21 cellular contexts compared by ENCODE assay signal in genomic region chr2:241495172-241496002, GRCh38. TPM values are rescaled to one million over a fixed set of nuclear protein-coding genes. Genes with fewer than 3 reads are reported as not detected.
DNase-seq lines count a peak whose midpoint lies in the region; ATAC-seq, FAIRE-seq and TF ChIP-seq lines count a peak whose summit lies in the region.
"Had no signal": no experiment of that assay in that cellular context is flagged by ENCODE, and none has a peak within 500 bp of the region (broad histone marks: within the 10 kb centered on the region; RNA-seq: fewer than 3 reads in every experiment).

No MANE protein-coding gene starts in this region.

- H3K4me1 Mint-ChIP-seq in nephron progenitor cell = peaks cover 6% of the 10 kb centered on the region

- no peaks in the 10 kb centered on the region for H3K27me3 ChIP-seq in left ventricle myocardium inferior (ENCODE audit: low read depth)
- H3K27me3 ChIP-seq in K562 (ENCODE audit: control insufficient read depth in 2 of 2, insufficient read depth in 2 of 2, low read length in 2 of 2) = no peaks in the 10 kb centered on the region
- H3K27me3 ChIP-seq in upper lobe of right lung = no peaks in the 10 kb centered on the region
- H3K27me3 ChIP-seq: BLaER1, MG63 had no signal

- no peak for ATAC-seq in Right ventricle myocardium inferior
- no peak for ATAC-seq in K562
- no peak for ATAC-seq in upper lobe of right lung
- ATAC-seq: Panc1 had no signal

- H4K20me1 ChIP-seq in K562 (replicated peaks; ENCODE audit: control insufficient read depth, insufficient read depth, low read length) = no peaks in the 10 kb centered on the region

- no peak overlapping the region for H2AFZ ChIP-seq in K562 (ENCODE audit: low read depth, low read length)
- H2AFZ ChIP-seq: GM23248 had no signal

- peaks cover 7% of the 10 kb centered on the region for H3K36me3 Mint-ChIP-seq in nephron progenitor cell (ENCODE audit: low read depth)

- no peak for TF ChIP-seq EP300 in K562 (IDR thresholded peaks at IDR 0.05; ENCODE audit: low read length)

- TSS peak; percentile 23 for BruUV-seq in K562 (replicated peaks; lab: Mats Ljungman, UMichigan)

- TF ChIP-seq POLR2A in K562 (conservative IDR thresholded peaks at IDR 0.05) (no peak), H54 (IDR thresholded peaks at IDR 0.05; ENCODE audit: low read depth, low read length) (no peak)

- H3K4me1 ChIP-seq in left ventricle myocardium inferior (no peaks in the 10 kb centered on the region), K562 (replicated peaks in 1 of 2; ENCODE audit: control insufficient read depth in 2 of 2, insufficient read depth in 2 of 2, low read length in 2 of 2) (peaks cover 6 to 30% of the 10 kb centered on the region in 2 experiments; a peak in 4 of 5 replicates), upper lobe of right lung (no peaks in the 10 kb centered on the region)
- H3K4me1 ChIP-seq: HAP-1 had no signal

- CTCF ChIA-PET in K562 (lab: Yijun Ruan, JAX; ENCODE audit: low intra/inter-chr PET ratio) = no interaction called here

- POLR2A ChIA-PET in K562 (lab: Yijun Ruan, JAX) = interaction anchor here (0.6 kb wide), 1 partner anchor 9 kb away, joined by 3 read pairs; no protein-coding TSS in a partner anchor

- TF ChIP-seq RAD21 in K562 (CRISPR knock-in tag; conservative IDR thresholded peaks at IDR 0.05 in 1 of 2, IDR thresholded peaks at IDR 0.05 in 1 of 2) = no peak

- no peak overlapping the region for H3K27ac ChIP-seq in left ventricle myocardium inferior (replicated peaks)
- no peak overlapping the region for H3K27ac ChIP-seq in K562 (ENCODE audit: extremely low read depth, low read depth, low read length)
- no peak overlapping the region for H3K27ac ChIP-seq in upper lobe of right lung
- H3K27ac ChIP-seq: BLaER1, GM23248 had no signal

- no peaks in the 10 kb centered on the region for H3K27me3 Mint-ChIP-seq in nephron progenitor cell (ENCODE audit: low read depth, poor library complexity)
- H3K27me3 Mint-ChIP-seq: CD4-positive, CD25-positive, alpha-beta regulatory T cell had no signal

- H3K27ac Mint-ChIP-seq in nephron progenitor cell = peak overlapping the region; percentile 61
- H3K27ac Mint-ChIP-seq: CD4-positive, CD25-positive, alpha-beta regulatory T cell; HFFc6 had no signal

- FAIRE-seq in K562 (lab: Jason Lieb, UNC) (no peak), H54 (lab: Jason Lieb, UNC) (no peak)
- FAIRE-seq: HTR-8/SVneo had no signal

- in situ Hi-C loops in K562 (cut with MboI) = no loop called here

- no peaks in the 10 kb centered on the region for H3K9me3 ChIP-seq in left ventricle myocardium inferior (replicated peaks)
- no peaks in the 10 kb centered on the region for H3K9me3 ChIP-seq in K562 (replicated peaks; ENCODE audit: control insufficient read depth, insufficient read depth, low read depth, low read length)
- H3K9me3 ChIP-seq in upper lobe of right lung = no peaks in the 10 kb centered on the region
- H3K9me3 ChIP-seq: BLaER1, HAP-1, MG63, SK-N-SH had no signal

- TF ChIP-seq CTCF in left ventricle myocardium inferior (IDR thresholded peaks at IDR 0.05; ENCODE audit: borderline replicate concordance) (no peak), K562 (IDR thresholded peaks at IDR 0.05 in 2 of 3, conservative IDR thresholded peaks at IDR 0.05 in 1 of 3; ENCODE audit: insufficient read depth in 2 of 3, low read depth in 1 of 3, low read length in 3 of 3) (no peak), nephron progenitor cell (IDR thresholded peaks at IDR 0.05) (no peak), upper lobe of right lung (IDR thresholded peaks at IDR 0.05) (no peak)

- H3K4me3 Mint-ChIP-seq in nephron progenitor cell = no peak overlapping the region
- H3K4me3 Mint-ChIP-seq: CD4-positive, CD25-positive, alpha-beta regulatory T cell; HFFc6 had no signal

- H3K9me1 ChIP-seq in K562 (ENCODE audit: control insufficient read depth, insufficient read depth, low read length) = peaks cover 1% of the 10 kb centered on the region

- intact Hi-C loops in Right ventricle myocardium inferior (cut with DNase I) = no loop called here
- intact Hi-C loops in left ventricle myocardium inferior (cut with micrococcal nuclease) = no loop called here
- intact Hi-C loops in K562 (cut with micrococcal nuclease) = no loop called here
- intact Hi-C loops in upper lobe of right lung (cut with DNase I) = no loop called here

- no peaks in the 10 kb centered on the region; the same call in 2 of the 3 replicates for H3K79me2 ChIP-seq in K562 (ENCODE audit: control insufficient read depth, insufficient read depth, low read length)

- H3K4me3 ChIP-seq in left ventricle myocardium inferior (no peak overlapping the region), K562 (no peak overlapping the region), upper lobe of right lung (no peak overlapping the region)
- H3K4me3 ChIP-seq: BLaER1, GM23248, HAP-1, MG63 had no signal

- no peaks in the 10 kb centered on the region for H3K9me3 Mint-ChIP-seq in nephron progenitor cell
- H3K9me3 Mint-ChIP-seq: CD4-positive, CD25-positive, alpha-beta regulatory T cell; HFFc6 had no signal

- H3K9ac ChIP-seq in K562 (ENCODE audit: insufficient read depth in 1 of 2, low read depth in 2 of 2, low read length in 2 of 2) = no peak overlapping the region; a peak in 1 of 4 replicates
- H3K9ac ChIP-seq: BLaER1, GM23248, SK-N-SH had no signal

- peak; percentile 32 for DNase-seq in Right ventricle myocardium inferior (ENCODE audit: missing footprints)
- DNase-seq in left ventricle myocardium inferior = no peak
- no peak for DNase-seq in K562 (ENCODE audit: extremely low read depth in 1 of 4, low spot score in 3 of 4)
- no peak for DNase-seq in nephron progenitor cell
- peak; percentile 52 for DNase-seq in upper lobe of right lung
- DNase-seq in SHP77 (lab: John Stamatoyannopoulos, UW) = no peak
- DNase-seq in H54 (ENCODE audit: insufficient read length, low spot score) = no peak
- DNase-seq: CD4-positive, CD25-positive, alpha-beta regulatory T cell; DMS53; GM23248; HFFc6; KG1; MG63; NCI-H2029; NCI-H510A; NCI-H69; SK-N-SH had no signal

- 87% methylated on average over 20 of the region's 34 CpGs for WGBS in K562 (ENCODE audit: insufficient coverage, low coverage, missing lambda C conversion rate)

- H3K4me2 ChIP-seq in K562 (ENCODE audit: insufficient read depth, low read length) = no peak overlapping the region
- H3K4me2 ChIP-seq: BLaER1, SK-N-SH had no signal

- H3K36me3 ChIP-seq in left ventricle myocardium inferior (peaks cover 74% of the 10 kb centered on the region), K562 (ENCODE audit: control insufficient read depth, insufficient read depth, low read length) (peaks cover 71% of the 10 kb centered on the region; the same call in 2 of the 3 replicates), upper lobe of right lung (peaks cover 68% of the 10 kb centered on the region)

TF ChIP-seq in K562, 482 proteins besides CTCF, POLR2A, EP300 and RAD21:
- TF ChIP-seq ZBTB33 (CRISPR knock-in tag; IDR thresholded peaks at IDR 0.05) (peak; percentile 20; the same call in 1 of the 2 replicates), NFXL1 (CRISPR knock-in tag; IDR thresholded peaks at IDR 0.05) (no peak)

RNA-seq across cellular contexts. Expression of gene STK25, which starts 13.0 kb away (rescaled TPM):
- total RNA-seq in Right ventricle myocardium inferior = 97.4 TPM
- 89.1 TPM for total RNA-seq in left ventricle myocardium inferior
- total RNA-seq in K562 (2011; cell fraction: chromatin; rRNA removed; ENCODE audit: low replicate concordance) = 304 and 771 TPM in 2 replicates
- total RNA-seq in K562 (2011; cell fraction: nucleolus; rRNA removed) = 391 and 430 TPM in 2 replicates
- 299 and 300 TPM in 2 replicates for total RNA-seq in K562 (2011; cell fraction: nucleoplasm; rRNA removed)
- total RNA-seq in K562 (2014; rRNA removed) = 116 and 163 TPM in 2 replicates
- 35.0 and 61.9 TPM in 2 replicates for total RNA-seq in K562 (2014; rRNA removed; fragmentation: Illumina TruSeq; extraction: Trizol)
- 66.9 and 75.2 TPM in 2 replicates for total RNA-seq in K562 (2015; rRNA removed; fragmentation: Illumina TruSeq; extraction: Trizol)
- 107 and 123 TPM in 2 replicates for total RNA-seq in K562 (2021)
- 169 and 218 TPM in 2 replicates for polyA plus RNA-seq in K562 (2011; rRNA removed)
- 168 and 300 TPM in 2 replicates for polyA plus RNA-seq in K562 (2011; cell fraction: cytosol; rRNA removed)
- polyA plus RNA-seq in K562 (2011; cell fraction: nucleus; rRNA removed) = 929 and 1,221 TPM in 2 replicates
- polyA plus RNA-seq in K562 (2012) = 120 and 121 TPM in 2 replicates
- polyA plus RNA-seq in K562 (2014; fragmentation: Illumina TruSeq; extraction: Trizol) = 151 and 157 TPM in 2 replicates
- 10 to 100 TPM in 1 of 2 experiments, 1 to 10 TPM in 1; 5.4 to 10.3 TPM for polyA plus RNA-seq in K562 (2014; fragmentation: Nextera tagmentation; extraction: Ambion mirVana)
- 177 and 178 TPM in 2 replicates for polyA plus RNA-seq in K562 (2014; rRNA removed)
- polyA minus RNA-seq in K562 (2011; rRNA and poly(A)+ RNA removed) = 83.1 and 97.9 TPM in 2 replicates
- 60.5 and 75.9 TPM in 2 replicates for polyA minus RNA-seq in K562 (2011; cell fraction: cytosol; rRNA and poly(A)+ RNA removed)
- polyA minus RNA-seq in K562 (2011; cell fraction: nucleus; rRNA and poly(A)+ RNA removed) = 113 and 164 TPM in 2 replicates
- 134 TPM for total RNA-seq in upper lobe of right lung

Comparison
In these comparisons a context has a peak if more than half of its experiments do, and no peak if none do; other contexts are left out.
1. DNase-seq: peak in Right ventricle myocardium inferior (single experiment) and upper lobe of right lung (single experiment); none in left ventricle myocardium inferior (single experiment), K562 (0 of 4), nephron progenitor cell (single experiment), SHP77 (0 of 2) and H54 (single experiment).